8 cellular contexts compared by ENCODE assay signal in genomic region chr15:79923068-79923514, GRCh38. TPM values are rescaled to one million over a fixed set of nuclear protein-coding genes. Genes with fewer than 3 reads are reported as not detected.
DNase-seq lines count a peak whose midpoint lies in the region; ATAC-seq, FAIRE-seq and TF ChIP-seq lines count a peak whose summit lies in the region.

No MANE protein-coding gene starts in this region.

- WGBS in A549 (ENCODE audit: missing lambda C conversion rate), result 3% methylated on average over 36 of the region's 51 CpGs

- H3K4me1 ChIP-seq in A549, result no peaks in the 10 kb centered on the region; the same call in 2 of the 3 replicates
- H3K4me1 ChIP-seq in mucosa of stomach (ENCODE audit: control insufficient read depth, insufficient read depth, low read length), result peaks cover 6% of the 10 kb centered on the region

- no peaks in the 10 kb centered on the region for H3K36me3 ChIP-seq in mucosa of stomach (ENCODE audit: control insufficient read depth, insufficient read depth, low read length)

- DNase-seq in A549 (ENCODE audit: low read depth in 1 of 2, low spot score in 1 of 2), result peak; percentile 69 to 70
- peak; percentile 6 for DNase-seq in NCI-H82 treated with DMSO at 0.1 percent for 48 hours (lab: John Stamatoyannopoulos, UW; ENCODE audit: unreplicated experiment)
- DNase-seq in activated T-cell treated with anti-CD3 and anti-CD28 coated beads for 24 hours (ENCODE audit: low read depth), result peak; percentile 52
- no peak for DNase-seq in epithelial cell of prostate (ENCODE audit: low read depth, low spot score)
- DNase-seq in stimulated activated CD8-positive, alpha-beta memory T cell treated with anti-CD3 and anti-CD28 coated beads, Interleukin-7, amount 100 ng/mL, for 4 hours (ENCODE audit: low read depth in 2 of 2), result peak; percentile 51 to 73

- ATAC-seq in A549 (peak; percentile 79 to 80), GM18861 (IDR thresholded peaks at IDR 0.05; ENCODE audit: unreplicated experiment) (peak; percentile 26), HG03097 (IDR thresholded peaks at IDR 0.05; ENCODE audit: low FRiP score, unreplicated experiment) (peak; percentile 41)

- no peak for TF ChIP-seq CTCF in A549 (IDR thresholded peaks at IDR 0.05)

- TF ChIP-seq RAD21 in A549 (conservative IDR thresholded peaks at IDR 0.05 in 1 of 2, IDR thresholded peaks at IDR 0.05 in 1 of 2), result no peak

- H3K4me3 ChIP-seq in A549 (peak overlapping the region; percentile 90), mucosa of stomach (ENCODE audit: low read length) (peak overlapping the region; percentile 87)

- peak overlapping the region; percentile 89 for H3K4me2 ChIP-seq in A549

- H3K27ac ChIP-seq in A549 (peak overlapping the region; percentile 96 to 97), epithelial cell of prostate (peak overlapping the region; percentile 92)

- peaks cover 37% of the 10 kb centered on the region for H3K9me3 ChIP-seq in A549
- peaks cover 14% of the 10 kb centered on the region for H3K9me3 ChIP-seq in mucosa of stomach (ENCODE audit: control insufficient read depth, low read length)

- TF ChIP-seq EP300 in A549 (IDR thresholded peaks at IDR 0.05), result no peak

- FAIRE-seq in A549 (lab: Jason Lieb, UNC), result no peak

- CTCF ChIA-PET in A549 (lab: Yijun Ruan, JAX), result interaction anchor here (0.6 to 3.2 kb wide), 11 partner anchors 9 to 139 kb away, joined by 3 to 29 read pairs (median 3); partner anchors contain the start of gene MTHFS

- no peaks in the 10 kb centered on the region for H3K27me3 ChIP-seq in mucosa of stomach (ENCODE audit: control insufficient read depth, insufficient read depth, low read length)

- POLR2A ChIA-PET in A549 (lab: Yijun Ruan, JAX), result interaction anchor here (0.5 to 3.0 kb wide), 48 partner anchors 8 to 853 kb away, joined by 3 to 51 read pairs (median 4); partner anchors contain the start of genes BCL2A1, MTHFS and ZFAND6

- H3K9ac ChIP-seq in mucosa of stomach (ENCODE audit: low read length), result peak overlapping the region; percentile 95

- TF ChIP-seq POLR2A in A549 (IDR thresholded peaks at IDR 0.05; ENCODE audit: low read length), result 0 out of 2 replicates have a peak, but pooled peaks have one; percentile 4

TF ChIP-seq in A549, 52 proteins besides CTCF, POLR2A, EP300 and RAD21:
- TF ChIP-seq FOXS1 (CRISPR knock-in tag; IDR thresholded peaks at IDR 0.05), result no peak
- TF ChIP-seq CHD2 (IDR thresholded peaks at IDR 0.05; ENCODE audit: low read length, partially characterized antibody), result peak; percentile 17
- no peak for TF ChIP-seq TP53 (CRISPR knock-in tag; IDR thresholded peaks at IDR 0.05)
- TF ChIP-seq FOSL2 (IDR thresholded peaks at IDR 0.05), result no peak
- no peak for TF ChIP-seq FOSL2 (CRISPR knock-in tag; IDR thresholded peaks at IDR 0.05)
- peak; percentile 66; the same call in 1 of the 2 replicates for TF ChIP-seq HMGXB4 (CRISPR knock-in tag; IDR thresholded peaks at IDR 0.05; ENCODE audit: borderline replicate concordance)
- TF ChIP-seq GATA3 (IDR thresholded peaks at IDR 0.05; ENCODE audit: borderline replicate concordance), result no peak
- TF ChIP-seq KDM5A (IDR thresholded peaks at IDR 0.05), result peak; percentile 39; the same call in 1 of the 2 replicates
- peak; percentile 71; the same call in 1 of the 2 replicates for TF ChIP-seq PHF8 (IDR thresholded peaks at IDR 0.05; ENCODE audit: borderline replicate concordance, low read depth)
- no peak for TF ChIP-seq ZFP36 (IDR thresholded peaks at IDR 0.05; ENCODE audit: borderline replicate concordance, partially characterized antibody)
- 0 out of 2 replicates have a peak, but pooled peaks have one; percentile 70 for TF ChIP-seq HOXB5 (CRISPR knock-in tag; IDR thresholded peaks at IDR 0.05)

RNA-seq across cellular contexts. Expression of gene MTHFS, which starts 26.3 kb away (rescaled TPM):
- polyA plus RNA-seq in A549 (2011; rRNA removed) (125 and 158 TPM in 2 replicates), A549 (2017; fragmentation: RNase III; extraction: RNeasy Plus Mini Kit Qiagen cat#74134 plus additional on column Dnase treatment) (102 to 115 TPM (median 107 TPM) in 3 replicates)
- polyA plus RNA-seq in A549 (2012; cell fraction: cytosol; rRNA removed), result 135 and 141 TPM in 2 replicates
- 41.1 and 54.7 TPM in 2 replicates for polyA plus RNA-seq in A549 (2012; cell fraction: nucleus; rRNA removed)
- 17.6 and 19.3 TPM in 2 replicates for polyA minus RNA-seq in A549 (2011; rRNA and poly(A)+ RNA removed)

RNA-seq across cellular contexts. Expression of gene BCL2A1, which starts 47.9 kb away (rescaled TPM):
- polyA plus RNA-seq in A549 (2011; rRNA removed), result 14.5 and 20.1 TPM in 2 replicates
- 21.5 and 23.6 TPM in 2 replicates for polyA plus RNA-seq in A549 (2012; cell fraction: cytosol; rRNA removed)
- 7.1 and 9.2 TPM in 2 replicates for polyA plus RNA-seq in A549 (2012; cell fraction: nucleus; rRNA removed)
- polyA plus RNA-seq in A549 (2017; fragmentation: RNase III; extraction: RNeasy Plus Mini Kit Qiagen cat#74134 plus additional on column Dnase treatment), result 14.0 to 31.3 TPM (median 19.6 TPM) in 3 replicates
- polyA minus RNA-seq in A549 (2011; rRNA and poly(A)+ RNA removed), result 4.5 and 6.2 TPM in 2 replicates

Comparison
In these comparisons a context has a peak if more than half of its experiments do, and no peak if none do; other contexts are left out.
1. ATAC-seq: peak in every context shown above with its lines; median percentile 80 in A549; 41 in HG03097; 26 in GM18861.